Comparison of ENCODE assay signal across 1 cellular context in genomic region chr3:195259564-195260285, GRCh38.
TF ChIP-seq lines count a peak whose summit lies in the region.

No MANE protein-coding gene starts in this region.

TF ChIP-seq in HepG2, 621 proteins besides CTCF, POLR2A, EP300 and RAD21 (continued from another document):
- TF ChIP-seq YY1 (IDR thresholded peaks at IDR 0.05; ENCODE audit: insufficient read depth, insufficient replicate concordance, low read depth, low read length) = peak; percentile 72
- peak; percentile 83 for TF ChIP-seq MXD1 (CRISPR knock-in tag; IDR thresholded peaks at IDR 0.05)
- TF ChIP-seq ZNF230 (CRISPR knock-in tag; IDR thresholded peaks at IDR 0.05) = peak; percentile 77; the same call in 1 of the 2 replicates
- TF ChIP-seq ZNF557 (CRISPR knock-in tag; IDR thresholded peaks at IDR 0.05) = no peak
- TF ChIP-seq USF2 (IDR thresholded peaks at IDR 0.05; ENCODE audit: low read depth, low read length) = no peak
- TF ChIP-seq USF2 (CRISPR knock-in tag; IDR thresholded peaks at IDR 0.05; ENCODE audit: borderline replicate concordance) = no peak
- TF ChIP-seq SP2 (CRISPR knock-in tag; IDR thresholded peaks at IDR 0.05) = no peak; the same call in 1 of the 2 replicates
- no peak; the same call in 1 of the 2 replicates for TF ChIP-seq ARHGAP35 (CRISPR knock-in tag; IDR thresholded peaks at IDR 0.05; ENCODE audit: borderline replicate concordance)
- peak; percentile 36; the same call in 1 of the 2 replicates for TF ChIP-seq ZKSCAN8 (CRISPR knock-in tag; IDR thresholded peaks at IDR 0.05; ENCODE audit: borderline replicate concordance)
- TF ChIP-seq PITX1 (CRISPR knock-in tag; IDR thresholded peaks at IDR 0.05) = peak; percentile 74
- TF ChIP-seq SKI (IDR thresholded peaks at IDR 0.05; ENCODE audit: partially characterized antibody) = peak; percentile 82
- peak; percentile 88 for TF ChIP-seq MYC (CRISPR knock-in tag; IDR thresholded peaks at IDR 0.05; ENCODE audit: borderline replicate concordance)
- TF ChIP-seq SCMH1 (CRISPR knock-in tag; IDR thresholded peaks at IDR 0.05; ENCODE audit: borderline replicate concordance) = no peak
- TF ChIP-seq SMAD1 (CRISPR knock-in tag; IDR thresholded peaks at IDR 0.05; ENCODE audit: borderline replicate concordance, low read depth) = no peak
- TF ChIP-seq ZNF382 (CRISPR knock-in tag; IDR thresholded peaks at IDR 0.05; ENCODE audit: borderline replicate concordance) = no peak
- no peak for TF ChIP-seq ZFP41 (CRISPR knock-in tag; IDR thresholded peaks at IDR 0.05; ENCODE audit: borderline replicate concordance)
- TF ChIP-seq TOPORS (CRISPR knock-in tag; IDR thresholded peaks at IDR 0.05) = peak; percentile 63; the same call in 1 of the 2 replicates
- TF ChIP-seq CHD2 (IDR thresholded peaks at IDR 0.05; ENCODE audit: low read depth, low read length) = no peak
- peak; percentile 92 for TF ChIP-seq TBX2 (CRISPR knock-in tag; IDR thresholded peaks at IDR 0.05; ENCODE audit: borderline replicate concordance)
- TF ChIP-seq ZNF883 (CRISPR knock-in tag; IDR thresholded peaks at IDR 0.05; ENCODE audit: not compliant biosample characterization) = peak; percentile 72
- no peak for TF ChIP-seq MTA3 (CRISPR knock-in tag; IDR thresholded peaks at IDR 0.05)
- no peak for TF ChIP-seq FOXA1 (IDR thresholded peaks at IDR 0.05)
- peak; percentile 16; the same call in 1 of the 2 replicates for TF ChIP-seq FOXA1 (CRISPR knock-in tag; IDR thresholded peaks at IDR 0.05)
- peak; percentile 4 for TF ChIP-seq DBP (CRISPR knock-in tag; IDR thresholded peaks at IDR 0.05; ENCODE audit: not compliant biosample characterization)
- no peak for TF ChIP-seq NR3C1 (CRISPR knock-in tag; IDR thresholded peaks at IDR 0.05)
- TF ChIP-seq ZHX2 (IDR thresholded peaks at IDR 0.05; ENCODE audit: low read depth) = no peak; the same call in 1 of the 2 replicates
- no peak for TF ChIP-seq ZHX2 (CRISPR knock-in tag; IDR thresholded peaks at IDR 0.05; ENCODE audit: borderline replicate concordance)
- no peak for TF ChIP-seq PHF20 (CRISPR knock-in tag; IDR thresholded peaks at IDR 0.05)
- no peak for TF ChIP-seq ARID2 (CRISPR knock-in tag; IDR thresholded peaks at IDR 0.05; ENCODE audit: borderline replicate concordance)
- peak; percentile 84 for TF ChIP-seq POGK (CRISPR knock-in tag; conservative IDR thresholded peaks at IDR 0.05)
- peak; percentile 95 for TF ChIP-seq ZSCAN29 (CRISPR knock-in tag; conservative IDR thresholded peaks at IDR 0.05)
- 0 out of 2 replicates have a peak, but pooled peaks have one; percentile 78 for TF ChIP-seq ZNF678 (CRISPR knock-in tag; IDR thresholded peaks at IDR 0.05)
- TF ChIP-seq ZSCAN21 (CRISPR knock-in tag; IDR thresholded peaks at IDR 0.05; ENCODE audit: borderline replicate concordance) = peak; percentile 91
- 0 out of 2 replicates have a peak, but pooled peaks have one; percentile 13 for TF ChIP-seq ZNF335 (CRISPR knock-in tag; IDR thresholded peaks at IDR 0.05)
- TF ChIP-seq NFRKB (IDR thresholded peaks at IDR 0.05) = no peak
- peak; percentile 76; the same call in 1 of the 2 replicates for TF ChIP-seq ZFP82 (CRISPR knock-in tag; IDR thresholded peaks at IDR 0.05; ENCODE audit: borderline replicate concordance)
- no peak for TF ChIP-seq ZNF724P (CRISPR knock-in tag; IDR thresholded peaks at IDR 0.05; ENCODE audit: borderline replicate concordance)
- peak; percentile 56; the same call in 1 of the 2 replicates for TF ChIP-seq DR1 (CRISPR knock-in tag; IDR thresholded peaks at IDR 0.05)
- TF ChIP-seq SMARCE1 (IDR thresholded peaks at IDR 0.05; ENCODE audit: borderline replicate concordance) = no peak
- no peak for TF ChIP-seq RELA (CRISPR knock-in tag; IDR thresholded peaks at IDR 0.05)
- peak; percentile 76; the same call in 1 of the 2 replicates for TF ChIP-seq ZBTB38 (CRISPR knock-in tag; IDR thresholded peaks at IDR 0.05)
- TF ChIP-seq LCORL (IDR thresholded peaks at IDR 0.05) = no peak
- peak; percentile 95 for TF ChIP-seq LCORL (CRISPR knock-in tag; IDR thresholded peaks at IDR 0.05)
- TF ChIP-seq ZNF24 (IDR thresholded peaks at IDR 0.05) = no peak
